In genomic region chr17:6683081-6683684, GRCh38 we compare ENCODE assay signal across 1 cellular context.
TF ChIP-seq lines count a peak whose summit lies in the region.

No MANE protein-coding gene starts in this region.

TF ChIP-seq in HepG2, 621 proteins besides CTCF, POLR2A, EP300 and RAD21 (continued from another document and continues in another):
- no peak for TF ChIP-seq TSC22D2 (CRISPR knock-in tag; IDR thresholded peaks at IDR 0.05; ENCODE audit: borderline replicate concordance)
- TF ChIP-seq, protein P1, sequence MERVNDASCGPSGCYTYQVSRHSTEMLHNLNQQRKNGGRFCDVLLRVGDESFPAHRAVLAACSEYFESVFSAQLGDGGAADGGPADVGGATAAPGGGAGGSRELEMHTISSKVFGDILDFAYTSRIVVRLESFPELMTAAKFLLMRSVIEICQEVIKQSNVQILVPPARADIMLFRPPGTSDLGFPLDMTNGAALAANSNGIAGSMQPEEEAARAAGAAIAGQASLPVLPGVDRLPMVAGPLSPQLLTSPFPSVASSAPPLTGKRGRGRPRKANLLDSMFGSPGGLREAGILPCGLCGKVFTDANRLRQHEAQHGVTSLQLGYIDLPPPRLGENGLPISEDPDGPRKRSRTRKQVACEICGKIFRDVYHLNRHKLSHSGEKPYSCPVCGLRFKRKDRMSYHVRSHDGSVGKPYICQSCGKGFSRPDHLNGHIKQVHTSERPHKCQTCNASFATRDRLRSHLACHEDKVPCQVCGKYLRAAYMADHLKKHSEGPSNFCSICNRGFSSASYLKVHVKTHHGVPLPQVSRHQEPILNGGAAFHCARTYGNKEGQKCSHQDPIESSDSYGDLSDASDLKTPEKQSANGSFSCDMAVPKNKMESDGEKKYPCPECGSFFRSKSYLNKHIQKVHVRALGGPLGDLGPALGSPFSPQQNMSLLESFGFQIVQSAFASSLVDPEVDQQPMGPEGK (CRISPR knock-in tag; IDR thresholded peaks at IDR 0.05): peak; percentile 35
- TF ChIP-seq SPEN (CRISPR knock-in tag; IDR thresholded peaks at IDR 0.05; ENCODE audit: low read depth): peak; percentile 27; the same call in 1 of the 2 replicates
- TF ChIP-seq BRCA1 (CRISPR knock-in tag; IDR thresholded peaks at IDR 0.05): 0 out of 2 replicates have a peak, but pooled peaks have one; percentile 75
- TF ChIP-seq ARNTL (CRISPR knock-in tag; IDR thresholded peaks at IDR 0.05): peak; percentile 52; the same call in 1 of the 2 replicates
- TF ChIP-seq ASH2L (IDR thresholded peaks at IDR 0.05; ENCODE audit: insufficient read length, low read depth, low read length): peak; percentile 21
- 0 out of 2 replicates have a peak, but pooled peaks have one; percentile 32 for TF ChIP-seq GATA4 (IDR thresholded peaks at IDR 0.05; ENCODE audit: borderline replicate concordance, low read depth)
- peak; percentile 60 for TF ChIP-seq HNF4G (IDR thresholded peaks at IDR 0.05; ENCODE audit: borderline replicate concordance, low read depth, low read length)
- TF ChIP-seq HNF4G (CRISPR knock-in tag; IDR thresholded peaks at IDR 0.05; ENCODE audit: borderline replicate concordance, low read depth): no peak; the same call in 1 of the 2 replicates
- TF ChIP-seq FOXA1 (IDR thresholded peaks at IDR 0.05): no peak
- TF ChIP-seq FOXA1 (CRISPR knock-in tag; IDR thresholded peaks at IDR 0.05): peak; percentile 82
- 0 out of 2 replicates have a peak, but pooled peaks have one; percentile 38 for TF ChIP-seq ZFP37 (CRISPR knock-in tag; IDR thresholded peaks at IDR 0.05; ENCODE audit: borderline replicate concordance)
- TF ChIP-seq ESRRA (CRISPR knock-in tag; IDR thresholded peaks at IDR 0.05; ENCODE audit: low read depth): no peak
- TF ChIP-seq, protein P2, sequence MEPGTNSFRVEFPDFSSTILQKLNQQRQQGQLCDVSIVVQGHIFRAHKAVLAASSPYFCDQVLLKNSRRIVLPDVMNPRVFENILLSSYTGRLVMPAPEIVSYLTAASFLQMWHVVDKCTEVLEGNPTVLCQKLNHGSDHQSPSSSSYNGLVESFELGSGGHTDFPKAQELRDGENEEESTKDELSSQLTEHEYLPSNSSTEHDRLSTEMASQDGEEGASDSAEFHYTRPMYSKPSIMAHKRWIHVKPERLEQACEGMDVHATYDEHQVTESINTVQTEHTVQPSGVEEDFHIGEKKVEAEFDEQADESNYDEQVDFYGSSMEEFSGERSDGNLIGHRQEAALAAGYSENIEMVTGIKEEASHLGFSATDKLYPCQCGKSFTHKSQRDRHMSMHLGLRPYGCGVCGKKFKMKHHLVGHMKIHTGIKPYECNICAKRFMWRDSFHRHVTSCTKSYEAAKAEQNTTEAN (CRISPR knock-in tag; conservative IDR thresholded peaks at IDR 0.05): 0 out of 2 replicates have a peak, but pooled peaks have one; percentile 33
- TF ChIP-seq MLX (CRISPR knock-in tag; IDR thresholded peaks at IDR 0.05): peak; percentile 61
- peak; percentile 66; the same call in 1 of the 2 replicates for TF ChIP-seq NKX3-1 (CRISPR knock-in tag; IDR thresholded peaks at IDR 0.05)
- TF ChIP-seq ATRX (CRISPR knock-in tag; IDR thresholded peaks at IDR 0.05; ENCODE audit: borderline replicate concordance): no peak
- TF ChIP-seq ZNF574 (CRISPR knock-in tag; IDR thresholded peaks at IDR 0.05): peak; percentile 50
- TF ChIP-seq AKAP8 (CRISPR knock-in tag; IDR thresholded peaks at IDR 0.05): 0 out of 2 replicates have a peak, but pooled peaks have one; percentile 25
- peak; percentile 29; the same call in 1 of the 2 replicates for TF ChIP-seq ATF2 (CRISPR knock-in tag; IDR thresholded peaks at IDR 0.05)
- TF ChIP-seq CAMTA2 (CRISPR knock-in tag; IDR thresholded peaks at IDR 0.05; ENCODE audit: borderline replicate concordance): no peak
- no peak for TF ChIP-seq PRPF4 (IDR thresholded peaks at IDR 0.05; ENCODE audit: low read depth, low read length, poor library complexity, severe bottlenecking)
- TF ChIP-seq ZHX1 (CRISPR knock-in tag; IDR thresholded peaks at IDR 0.05; ENCODE audit: low read depth): peak; percentile 10; the same call in 1 of the 2 replicates
- TF ChIP-seq, protein P3, sequence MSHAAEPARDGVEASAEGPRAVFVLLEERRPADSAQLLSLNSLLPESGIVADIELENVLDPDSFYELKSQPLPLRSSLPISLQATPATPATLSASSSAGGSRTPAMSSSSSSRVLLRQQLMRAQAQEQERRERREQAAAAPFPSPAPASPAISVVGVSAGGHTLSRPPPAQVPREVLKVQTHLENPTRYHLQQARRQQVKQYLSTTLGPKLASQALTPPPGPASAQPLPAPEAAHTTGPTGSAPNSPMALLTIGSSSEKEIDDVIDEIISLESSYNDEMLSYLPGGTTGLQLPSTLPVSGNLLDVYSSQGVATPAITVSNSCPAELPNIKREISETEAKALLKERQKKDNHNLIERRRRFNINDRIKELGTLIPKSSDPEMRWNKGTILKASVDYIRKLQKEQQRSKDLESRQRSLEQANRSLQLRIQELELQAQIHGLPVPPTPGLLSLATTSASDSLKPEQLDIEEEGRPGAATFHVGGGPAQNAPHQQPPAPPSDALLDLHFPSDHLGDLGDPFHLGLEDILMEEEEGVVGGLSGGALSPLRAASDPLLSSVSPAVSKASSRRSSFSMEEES (CRISPR knock-in tag; IDR thresholded peaks at IDR 0.05): peak; percentile 50; the same call in 1 of the 2 replicates
- TF ChIP-seq POLR2AphosphoS2 (IDR thresholded peaks at IDR 0.05; ENCODE audit: low read depth, low read length): 0 out of 2 replicates have a peak, but pooled peaks have one; percentile 13
- TF ChIP-seq REPIN1 (CRISPR knock-in tag; IDR thresholded peaks at IDR 0.05; ENCODE audit: borderline replicate concordance, low read depth): no peak
- TF ChIP-seq HOXD1 (CRISPR knock-in tag; IDR thresholded peaks at IDR 0.05): 0 out of 2 replicates have a peak, but pooled peaks have one; percentile 23
- TF ChIP-seq ZNF605 (CRISPR knock-in tag; IDR thresholded peaks at IDR 0.05): 0 out of 2 replicates have a peak, but pooled peaks have one; percentile 40
- TF ChIP-seq ZNF615 (CRISPR knock-in tag; IDR thresholded peaks at IDR 0.05; ENCODE audit: borderline replicate concordance): no peak
- TF ChIP-seq TCF7 (IDR thresholded peaks at IDR 0.05; ENCODE audit: low read depth): 0 out of 2 replicates have a peak, but pooled peaks have one; percentile 42
- TF ChIP-seq ZNF280D (CRISPR knock-in tag; IDR thresholded peaks at IDR 0.05): 0 out of 2 replicates have a peak, but pooled peaks have one; percentile 45
- TF ChIP-seq HNF4A (CRISPR knock-in tag; IDR thresholded peaks at IDR 0.05): peak; percentile 72
- no peak for TF ChIP-seq YEATS2 (CRISPR knock-in tag; IDR thresholded peaks at IDR 0.05; ENCODE audit: borderline replicate concordance)
- no peak for TF ChIP-seq ZNF883 (CRISPR knock-in tag; IDR thresholded peaks at IDR 0.05; ENCODE audit: not compliant biosample characterization)
- peak; percentile 76 for TF ChIP-seq FOXP4 (CRISPR knock-in tag; IDR thresholded peaks at IDR 0.05)
- TF ChIP-seq ARNT2 (CRISPR knock-in tag; IDR thresholded peaks at IDR 0.05; ENCODE audit: low read depth): peak; percentile 55; the same call in 1 of the 2 replicates
- TF ChIP-seq NCOA5 (CRISPR knock-in tag; IDR thresholded peaks at IDR 0.05): 0 out of 2 replicates have a peak, but pooled peaks have one; percentile 75
- TF ChIP-seq NCOA1 (CRISPR knock-in tag; IDR thresholded peaks at IDR 0.05): peak; percentile 53; the same call in 1 of the 2 replicates
- TF ChIP-seq BHLHE40 (IDR thresholded peaks at IDR 0.05; ENCODE audit: low read length): no peak
- TF ChIP-seq ZMYM4 (CRISPR knock-in tag; IDR thresholded peaks at IDR 0.05): peak; percentile 50; the same call in 1 of the 2 replicates
